ENCODE assay signal across 16 cellular contexts in genomic region chr19:11295665-11296245, GRCh38. TPM values are rescaled to one million over a fixed set of nuclear protein-coding genes. Genes with fewer than 3 reads are reported as not detected.
DNase-seq lines count a peak whose midpoint lies in the region; ATAC-seq and TF ChIP-seq lines count a peak whose summit lies in the region.
"Had no signal": no experiment of that assay in that cellular context is flagged by ENCODE, and none has a peak within 500 bp of the region (broad histone marks: within the 10 kb centered on the region; RNA-seq: fewer than 3 reads in every experiment).

TSPAN16 (plus strand) TSS chr19:11296160; CDS start chr19:11296298, 138 bp downstream.

- no peak within 1 kb of the TSS for H3K4me3 Mint-ChIP-seq in type B pancreatic cell
- no peak within 1 kb of the TSS for H3K4me3 Mint-ChIP-seq in activated T-cell treated with anti-CD3 and anti-CD28 coated beads, Interleukin-2, amount 50 U/mL, for 4 hours
- H3K4me3 Mint-ChIP-seq: activated CD4-positive, alpha-beta memory T cell treated with anti-CD3 and anti-CD28 coated beads for 36 hours had no signal

- TF ChIP-seq POLR2A in heart left ventricle (IDR thresholded peaks at IDR 0.05) (no peak), gastroesophageal sphincter (IDR thresholded peaks at IDR 0.05) (no peak)

- H3K4me1 Mint-ChIP-seq in type B pancreatic cell (ENCODE audit: unreplicated experiment) = peaks cover 7% of the 10 kb centered on the region
- peaks cover 9% of the 10 kb centered on the region for H3K4me1 Mint-ChIP-seq in activated T-cell treated with anti-CD3 and anti-CD28 coated beads, Interleukin-2, amount 50 U/mL, for 4 hours (ENCODE audit: low read depth)

- H3K9me3 ChIP-seq in heart left ventricle (no peaks in the 10 kb centered on the region), gastroesophageal sphincter (no peaks in the 10 kb centered on the region)

- POLR2A ChIA-PET in RWPE1 (lab: Yijun Ruan, JAX; ENCODE audit: low non-redundant PET) = no interaction called here

- TF ChIP-seq CTCF in heart left ventricle (IDR thresholded peaks at IDR 0.05) (no peak), RWPE1 (conservative IDR thresholded peaks at IDR 0.05; ENCODE audit: low read depth) (no peak), gastroesophageal sphincter (IDR thresholded peaks at IDR 0.05) (no peak), type B pancreatic cell (conservative IDR thresholded peaks at IDR 0.05) (no peak), GM20000 (IDR thresholded peaks at IDR 0.05; ENCODE audit: extremely low read depth, missing control alignments) (no peak)

- H3K36me3 ChIP-seq in heart left ventricle = no peaks in the 10 kb centered on the region
- no peaks in the 10 kb centered on the region for H3K36me3 ChIP-seq in gastroesophageal sphincter

- no peaks in the 10 kb centered on the region for H3K9me3 Mint-ChIP-seq in type B pancreatic cell
- H3K9me3 Mint-ChIP-seq in activated T-cell treated with anti-CD3 and anti-CD28 coated beads, Interleukin-2, amount 50 U/mL, for 4 hours = no peaks in the 10 kb centered on the region
- H3K9me3 Mint-ChIP-seq: activated CD4-positive, alpha-beta memory T cell treated with anti-CD3 and anti-CD28 coated beads for 36 hours; stimulated activated effector memory CD8-positive, alpha-beta T cell treated with anti-CD3 and anti-CD28 coated beads, Interleukin-12 subunit alpha, Interleukin-12 subunit beta, amount 100 ng/mL, for 72 hours had no signal

- no peaks in the 10 kb centered on the region for H3K27me3 Mint-ChIP-seq in type B pancreatic cell
- H3K27me3 Mint-ChIP-seq in activated T-cell treated with anti-CD3 and anti-CD28 coated beads, Interleukin-2, amount 50 U/mL, for 4 hours (ENCODE audit: low read depth) = peaks cover 17% of the 10 kb centered on the region

- H3K27ac Mint-ChIP-seq in type B pancreatic cell = peak within 1 kb of the TSS; percentile 26
- H3K27ac Mint-ChIP-seq: activated CD4-positive, alpha-beta memory T cell treated with anti-CD3 and anti-CD28 coated beads for 36 hours; stimulated activated effector memory CD8-positive, alpha-beta T cell treated with anti-CD3 and anti-CD28 coated beads, Interleukin-12 subunit alpha, Interleukin-12 subunit beta, amount 100 ng/mL, for 72 hours had no signal

- H3K27me3 ChIP-seq in heart left ventricle = no peaks in the 10 kb centered on the region
- H3K27me3 ChIP-seq in gastroesophageal sphincter = no peaks in the 10 kb centered on the region

- ATAC-seq in heart left ventricle (no peak), Right ventricle myocardium superior (ENCODE audit: poor library complexity) (no peak), gastroesophageal sphincter (no peak)
- no peak for ATAC-seq in activated T-cell treated with anti-CD3 and anti-CD28 coated beads, Interleukin-2, amount 50 U/mL, for 4 hours
- ATAC-seq: Panc1; stimulated activated effector memory CD8-positive, alpha-beta T cell treated with anti-CD3 and anti-CD28 coated beads, Interleukin-12 subunit alpha, Interleukin-12 subunit beta, amount 100 ng/mL, for 72 hours had no signal

- no peak for DNase-seq in heart left ventricle
- DNase-seq in Right ventricle myocardium superior = no peak
- no peak for DNase-seq in RWPE1 (ENCODE audit: low spot score)
- no peak for DNase-seq in type B pancreatic cell (ENCODE audit: extremely low spot score, unreplicated experiment)
- DNase-seq in GM20000 (ENCODE audit: low spot score) = no peak
- DNase-seq in activated T-cell treated with anti-CD3 and anti-CD28 coated beads, Interleukin-2, amount 50 U/mL, for 4 hours = no peak
- DNase-seq in EL = no peak
- DNase-seq: activated CD4-positive, alpha-beta memory T cell treated with anti-CD3 and anti-CD28 coated beads for 36 hours; activated effector memory CD4-positive, alpha-beta T cell treated with Interleukin-2 at 50 U/mL for 16 hours; midbrain; stimulated activated CD4-positive, alpha-beta T cell treated with anti-CD3 and anti-CD28 coated beads, Interleukin-2, amount 100 ng/mL, for 48 hours had no signal

- H3K4me1 ChIP-seq in heart left ventricle = peaks cover 0 to 32% (median 6%) of the 10 kb centered on the region in 12 donors
- H3K4me1 ChIP-seq in gastroesophageal sphincter = peaks cover 0 to 26% (median 0%) of the 10 kb centered on the region in 3 donors

- WGBS in heart left ventricle, 4 donors = 81 to 92% (median 88%) methylated on average over 8 of the region's 8 CpGs
- 100% methylated on average over 1 of the region's 8 CpGs; no CpG with 5 or more reads in 1 of the 2 donors for WGBS in gastroesophageal sphincter (ENCODE audit: low coverage in 1 of 2), 2 donors

- intact Hi-C loops in heart left ventricle (cut with DNase I) = loop anchor here (2.0 to 10.0 kb wide), 8 partner anchors 42 to 289 kb away; partner anchors contain the start of genes SWSAP1 (in 6 of the 10), ELAVL3 (in 3 of the 10), RAB3D (in 2 of the 10) and EPOR (in 1 of the 10)
- intact Hi-C loops in Right ventricle myocardium superior (cut with DNase I) = loop anchor here (10.0 kb wide), 2 partner anchors 89 to 289 kb away; partner anchors contain the start of gene EPOR

- H3K27ac ChIP-seq in heart left ventricle = peak within 1 kb of the TSS in 9 of 12 donors; percentile 15 to 50 (median 41)
- peak within 1 kb of the TSS; percentile 80 for H3K27ac ChIP-seq in RWPE1
- H3K27ac ChIP-seq in gastroesophageal sphincter = peak within 1 kb of the TSS in 3 of 4 donors; percentile 48 to 71 (median 66)

- no peak for TF ChIP-seq EP300 in gastroesophageal sphincter (IDR thresholded peaks at IDR 0.05)

- CTCF ChIA-PET in RWPE1 (lab: Yijun Ruan, JAX) = interaction anchor here (0.9 to 2.0 kb wide), 3 partner anchors 29 to 187 kb away, joined by 4 to 6 read pairs (median 5); no protein-coding TSS in a partner anchor

- no peaks in the 10 kb centered on the region for H3K36me3 Mint-ChIP-seq in type B pancreatic cell
- H3K36me3 Mint-ChIP-seq in activated T-cell treated with anti-CD3 and anti-CD28 coated beads, Interleukin-2, amount 50 U/mL, for 4 hours (ENCODE audit: insufficient read depth) = no peaks in the 10 kb centered on the region
- H3K36me3 Mint-ChIP-seq: activated CD4-positive, alpha-beta memory T cell treated with anti-CD3 and anti-CD28 coated beads for 36 hours; stimulated activated effector memory CD8-positive, alpha-beta T cell treated with anti-CD3 and anti-CD28 coated beads, Interleukin-12 subunit alpha, Interleukin-12 subunit beta, amount 100 ng/mL, for 72 hours had no signal

- H3K4me3 ChIP-seq in heart left ventricle (no peak within 1 kb of the TSS), gastroesophageal sphincter (no peak within 1 kb of the TSS)

RNA-seq across cellular contexts. Expression of gene TSPAN16, which starts in this region (rescaled TPM):
- not detected for total RNA-seq in heart left ventricle
- polyA plus RNA-seq in heart left ventricle = not detected
- total RNA-seq in Right ventricle myocardium superior = not detected
- total RNA-seq in gastroesophageal sphincter = not detected
- not detected in 2 replicates for total RNA-seq in type B pancreatic cell (ENCODE audit: low replicate concordance)
- not detected for total RNA-seq in activated T-cell treated with anti-CD3 and anti-CD28 coated beads, Interleukin-2, amount 50 U/mL, for 4 hours
- total RNA-seq: activated CD4-positive, alpha-beta memory T cell treated with anti-CD3 and anti-CD28 coated beads for 36 hours; Daoy; LHCN-M2 had no signal
